In genomic region chr9:7777776-7778175, GRCh38 we compare ENCODE assay signal across 19 cellular contexts. TPM values are rescaled to one million over a fixed set of nuclear protein-coding genes. Genes with fewer than 3 reads are reported as not detected.
A peak's percentile ranks its signal among the peaks of the same experiment; 100 is the strongest.
DNase-seq lines count a peak whose midpoint lies in the region; ATAC-seq, FAIRE-seq and TF ChIP-seq lines count a peak whose summit lies in the region.
"Had no signal": no experiment of that assay in that cellular context is flagged by ENCODE, and none has a peak within 500 bp of the region (broad histone marks: within the 10 kb centered on the region; RNA-seq: fewer than 3 reads in every experiment).

No MANE protein-coding gene starts in this region.

- peak; percentile 7 for DNase-seq in HCEC 1CT
- DNase-seq in NCI-H146 treated with DMSO at 0.1 percent for 48 hours (lab: John Stamatoyannopoulos, UW; ENCODE audit: unreplicated experiment), result peak; percentile 50
- DNase-seq in NCI-H345 treated with DMSO at 0.1 percent for 48 hours (lab: John Stamatoyannopoulos, UW; ENCODE audit: unreplicated experiment), result peak; percentile 96
- DNase-seq in mammary epithelial cell, result peak; percentile 14
- no peak for DNase-seq in mesenchymal stem cell
- DNase-seq in small intestine, result no peak
- DNase-seq in activated naive CD8-positive, alpha-beta T cell treated with anti-CD3 and anti-CD28 coated beads, Interleukin-2, amount 50 U/mL, for 24 hours, result no peak
- DNase-seq: activated effector memory CD4-positive, alpha-beta T cell treated with Interleukin-2 at 50 U/mL for 16 hours; amniotic stem cell; effector CD8-positive, alpha-beta T cell; heart right ventricle; nephron progenitor cell had no signal

- no peak overlapping the region for H2BK15ac ChIP-seq in mesenchymal stem cell (ENCODE audit: low read depth, poor library complexity, severe bottlenecking)

- H3K79me2 ChIP-seq in mammary epithelial cell (ENCODE audit: insufficient read depth, low read length), result no peaks in the 10 kb centered on the region

- H4K20me1 ChIP-seq in mammary epithelial cell (ENCODE audit: insufficient read depth, low read length), result no peaks in the 10 kb centered on the region

- H3K27ac ChIP-seq in mammary epithelial cell (ENCODE audit: insufficient read depth, low read depth, low read length) (no peak overlapping the region), mesenchymal stem cell (ENCODE audit: low read length, poor library complexity, severe bottlenecking) (no peak overlapping the region), small intestine (ENCODE audit: low read depth in 1 of 2, low read length in 1 of 2) (no peak overlapping the region)
- H3K27ac ChIP-seq: heart right ventricle, prostate gland had no signal

- H3K9me3 Mint-ChIP-seq in activated naive CD8-positive, alpha-beta T cell treated with anti-CD3 and anti-CD28 coated beads, Interleukin-2, amount 50 U/mL, for 24 hours, result no peaks in the 10 kb centered on the region
- H3K9me3 Mint-ChIP-seq: central memory CD8-positive, alpha-beta T cell; nephron progenitor cell; stimulated activated effector memory CD8-positive, alpha-beta T cell treated with anti-CD3 and anti-CD28 coated beads, Interleukin-12 subunit alpha, Interleukin-12 subunit beta, amount 100 ng/mL, for 72 hours had no signal

- no peak overlapping the region for H2AK5ac ChIP-seq in mesenchymal stem cell (ENCODE audit: low read length, severe bottlenecking)

- no peak overlapping the region for H3K4me3 ChIP-seq in mammary epithelial cell (replicated peaks in 1 of 3; ENCODE audit: insufficient read depth in 1 of 3, low read depth in 2 of 3, low read length in 3 of 3)
- no peak overlapping the region for H3K4me3 ChIP-seq in mesenchymal stem cell (ENCODE audit: insufficient read depth in 1 of 2, low read depth in 1 of 2, low read length in 2 of 2)
- H3K4me3 ChIP-seq in small intestine (ENCODE audit: low read depth in 1 of 2, low read length in 2 of 2), result no peak overlapping the region
- H3K4me3 ChIP-seq: GM12878, heart right ventricle, prostate gland had no signal

- intact Hi-C loops in mammary epithelial cell (cut with micrococcal nuclease), result no loop called here

- no peak overlapping the region for H2BK12ac ChIP-seq in mesenchymal stem cell (ENCODE audit: low read length in 2 of 2)

- H3K4me1 ChIP-seq in mammary epithelial cell (ENCODE audit: insufficient read depth, low read length) (peaks cover 4% of the 10 kb centered on the region), mesenchymal stem cell (ENCODE audit: control insufficient read depth, insufficient read depth, low read depth, low read length) (no peaks in the 10 kb centered on the region), small intestine (ENCODE audit: control insufficient read depth in 2 of 2, insufficient read depth in 1 of 2, low read depth in 1 of 2, low read length in 1 of 2) (no peaks in the 10 kb centered on the region)
- H3K4me1 ChIP-seq: prostate gland had no signal

- no peaks in the 10 kb centered on the region for H3K4me1 Mint-ChIP-seq in activated naive CD8-positive, alpha-beta T cell treated with anti-CD3 and anti-CD28 coated beads, Interleukin-2, amount 50 U/mL, for 24 hours
- H3K4me1 Mint-ChIP-seq: central memory CD8-positive, alpha-beta T cell had no signal

- no peaks in the 10 kb centered on the region for H3K9me3 ChIP-seq in mammary epithelial cell (replicated peaks; ENCODE audit: insufficient read depth, low read length)
- H3K9me3 ChIP-seq in mesenchymal stem cell (ENCODE audit: control insufficient read depth, low read length), result no peaks in the 10 kb centered on the region
- H3K9me3 ChIP-seq in small intestine (ENCODE audit: control insufficient read depth, low read depth), result no peaks in the 10 kb centered on the region
- H3K9me3 ChIP-seq: heart right ventricle, prostate gland had no signal

- in situ Hi-C loops in mammary epithelial cell (cut with MboI; ENCODE audit: low sequenced_read_pairs in 2 of 2), result no loop called here

- no peak overlapping the region for H2BK120ac ChIP-seq in mesenchymal stem cell (ENCODE audit: low read depth, low read length)

- no peak overlapping the region for H4K8ac ChIP-seq in mesenchymal stem cell (ENCODE audit: low read length)

- TF ChIP-seq CTCF in mammary epithelial cell (conservative IDR thresholded peaks at IDR 0.05 in 1 of 2, IDR thresholded peaks at IDR 0.05 in 1 of 2; ENCODE audit: extremely low read depth in 1 of 2, insufficient read depth in 1 of 2, low read depth in 1 of 2, low read length in 2 of 2), result no peak

- H3K9ac ChIP-seq in mammary epithelial cell (ENCODE audit: insufficient read depth, low read length), result no peak overlapping the region
- H3K9ac ChIP-seq in mesenchymal stem cell (ENCODE audit: low read length), result no peak overlapping the region

- CTCF ChIA-PET in mammary epithelial cell (lab: Charles Lee; ENCODE audit: low non-redundant PET), result no interaction called here

- WGBS in mammary epithelial cell (ENCODE audit: low coverage, missing lambda C conversion rate), result 58% methylated on average over 1 of the region's 1 CpG
- no CpG with 5 or more reads among the region's 1 CpG for WGBS in mesenchymal stem cell
- WGBS in small intestine, 3 donors, result 42 to 88% (median 84%) methylated on average over 1 of the region's 1 CpG

- H4K91ac ChIP-seq in mesenchymal stem cell (ENCODE audit: low read length), result no peak overlapping the region

- no peak overlapping the region for H3K4me2 ChIP-seq in mammary epithelial cell (ENCODE audit: insufficient read depth, low read depth, low read length)
- H3K4me2 ChIP-seq in mesenchymal stem cell (ENCODE audit: low read length, poor library complexity, severe bottlenecking), result no peak overlapping the region

- no peaks in the 10 kb centered on the region for H3K36me3 Mint-ChIP-seq in activated naive CD8-positive, alpha-beta T cell treated with anti-CD3 and anti-CD28 coated beads, Interleukin-2, amount 50 U/mL, for 24 hours (ENCODE audit: low read depth)
- H3K36me3 Mint-ChIP-seq: stimulated activated effector memory CD8-positive, alpha-beta T cell treated with anti-CD3 and anti-CD28 coated beads, Interleukin-12 subunit alpha, Interleukin-12 subunit beta, amount 100 ng/mL, for 72 hours had no signal

- H3K4ac ChIP-seq in mesenchymal stem cell (ENCODE audit: low read depth in 1 of 2, low read length in 2 of 2), result no peak overlapping the region

- H3K18ac ChIP-seq in mesenchymal stem cell (ENCODE audit: low read depth in 1 of 2, low read length in 2 of 2), result no peak overlapping the region

- no peaks in the 10 kb centered on the region for H3K36me3 ChIP-seq in mammary epithelial cell (ENCODE audit: insufficient read depth, low read length)
- H3K36me3 ChIP-seq in mesenchymal stem cell (ENCODE audit: control insufficient read depth in 1 of 2, insufficient read depth in 2 of 2, low read depth in 1 of 2, low read length in 2 of 2), result no peaks in the 10 kb centered on the region
- H3K36me3 ChIP-seq in small intestine (ENCODE audit: control insufficient read depth in 2 of 2, insufficient read depth in 2 of 2, low read length in 2 of 2), result no peaks in the 10 kb centered on the region
- H3K36me3 ChIP-seq: heart right ventricle, prostate gland had no signal

- FAIRE-seq in small intestine (lab: Jason Lieb, UNC), result no peak
- FAIRE-seq: G401.6, GM12878, keratinocyte had no signal

- BruUV-seq in mammary epithelial cell (replicated peaks; lab: Mats Ljungman, UMichigan), result no TSS peak

- no peaks in the 10 kb centered on the region for H3K79me1 ChIP-seq in mesenchymal stem cell (replicated peaks; ENCODE audit: low read length, poor library complexity, severe bottlenecking)

- no peak overlapping the region for H2AFZ ChIP-seq in mammary epithelial cell (ENCODE audit: low read depth, low read length)
- H2AFZ ChIP-seq in mesenchymal stem cell (ENCODE audit: low read depth, low read length), result no peak overlapping the region

- dilution Hi-C loops in mammary epithelial cell (cut with HindIII; ENCODE audit: low sequenced_read_pairs), result loop anchor here (5.0 kb wide), 1 partner anchor 55 kb away; no protein-coding TSS in a partner anchor

- H3K23ac ChIP-seq in mesenchymal stem cell (ENCODE audit: low read length in 2 of 2), result no peak overlapping the region

- H3K27me3 ChIP-seq in mammary epithelial cell (ENCODE audit: insufficient read depth, low read length) (no peaks in the 10 kb centered on the region), mesenchymal stem cell (ENCODE audit: control insufficient read depth in 1 of 2, insufficient read depth in 1 of 2, low read length in 2 of 2) (peaks cover 0 to 3% of the 10 kb centered on the region in 2 experiments), small intestine (ENCODE audit: control insufficient read depth in 2 of 2, insufficient read depth in 2 of 2, low read length in 2 of 2) (no peaks in the 10 kb centered on the region)
- H3K27me3 ChIP-seq: heart right ventricle had no signal

- H3K27me3 Mint-ChIP-seq in activated naive CD8-positive, alpha-beta T cell treated with anti-CD3 and anti-CD28 coated beads, Interleukin-2, amount 50 U/mL, for 24 hours, result no peaks in the 10 kb centered on the region

- H3K27ac Mint-ChIP-seq in activated naive CD8-positive, alpha-beta T cell treated with anti-CD3 and anti-CD28 coated beads, Interleukin-2, amount 50 U/mL, for 24 hours, result no peak overlapping the region
- H3K27ac Mint-ChIP-seq: nephron progenitor cell; stimulated activated effector memory CD8-positive, alpha-beta T cell treated with anti-CD3 and anti-CD28 coated beads, Interleukin-12 subunit alpha, Interleukin-12 subunit beta, amount 100 ng/mL, for 72 hours had no signal

- no peak overlapping the region for H3K4me3 Mint-ChIP-seq in activated naive CD8-positive, alpha-beta T cell treated with anti-CD3 and anti-CD28 coated beads, Interleukin-2, amount 50 U/mL, for 24 hours
- H3K4me3 Mint-ChIP-seq: central memory CD8-positive, alpha-beta T cell; nephron progenitor cell; stimulated activated effector memory CD8-positive, alpha-beta T cell treated with anti-CD3 and anti-CD28 coated beads, Interleukin-12 subunit alpha, Interleukin-12 subunit beta, amount 100 ng/mL, for 72 hours had no signal

- H3K14ac ChIP-seq in mesenchymal stem cell (ENCODE audit: low read length in 2 of 2), result no peak overlapping the region

- H2BK5ac ChIP-seq in mesenchymal stem cell (ENCODE audit: low read depth, low read length, poor library complexity, severe bottlenecking), result no peak overlapping the region

- no peak for ATAC-seq in HG02623 (IDR thresholded peaks at IDR 0.05; ENCODE audit: unreplicated experiment)
- no peak for ATAC-seq in activated naive CD8-positive, alpha-beta T cell treated with anti-CD3 and anti-CD28 coated beads, Interleukin-2, amount 50 U/mL, for 24 hours
- ATAC-seq: GM12878; heart right ventricle; stimulated activated effector memory CD8-positive, alpha-beta T cell treated with anti-CD3 and anti-CD28 coated beads, Interleukin-12 subunit alpha, Interleukin-12 subunit beta, amount 100 ng/mL, for 72 hours had no signal

RNA-seq across cellular contexts. Expression of gene DMAC1, which starts 21.8 kb away (rescaled TPM):
- total RNA-seq in mammary epithelial cell, result 10 to 100 TPM; 10.0 to 62.8 TPM
- polyA plus RNA-seq in mammary epithelial cell (15.2 TPM), small intestine (10 to 100 TPM in 2 of 3 donors, 1 to 10 TPM in 1; 6.7 to 21.4 (median 18.9) TPM)
- polyA minus RNA-seq in mammary epithelial cell, result 20.1 TPM
- polyA plus RNA-seq in mesenchymal stem cell (2013, experiment 1 of 2), result 62.8 TPM
- 70.2 TPM for polyA plus RNA-seq in mesenchymal stem cell (2013, experiment 2 of 2)

Comparison
In these comparisons a context has a peak if more than half of its experiments do, and no peak if none do; other contexts are left out.
1. DNase-seq: peak in HCEC 1CT (single experiment), NCI-H146 treated with DMSO at 0.1 percent for 48 hours (single experiment), NCI-H345 treated with DMSO at 0.1 percent for 48 hours (single experiment) and mammary epithelial cell (single experiment); none in mesenchymal stem cell (single experiment), small intestine (single experiment) and activated naive CD8-positive, alpha-beta T cell treated with anti-CD3 and anti-CD28 coated beads, Interleukin-2, amount 50 U/mL, for 24 hours (single experiment).